36 cellular contexts compared by ENCODE assay signal in the genomic region with DNA sequence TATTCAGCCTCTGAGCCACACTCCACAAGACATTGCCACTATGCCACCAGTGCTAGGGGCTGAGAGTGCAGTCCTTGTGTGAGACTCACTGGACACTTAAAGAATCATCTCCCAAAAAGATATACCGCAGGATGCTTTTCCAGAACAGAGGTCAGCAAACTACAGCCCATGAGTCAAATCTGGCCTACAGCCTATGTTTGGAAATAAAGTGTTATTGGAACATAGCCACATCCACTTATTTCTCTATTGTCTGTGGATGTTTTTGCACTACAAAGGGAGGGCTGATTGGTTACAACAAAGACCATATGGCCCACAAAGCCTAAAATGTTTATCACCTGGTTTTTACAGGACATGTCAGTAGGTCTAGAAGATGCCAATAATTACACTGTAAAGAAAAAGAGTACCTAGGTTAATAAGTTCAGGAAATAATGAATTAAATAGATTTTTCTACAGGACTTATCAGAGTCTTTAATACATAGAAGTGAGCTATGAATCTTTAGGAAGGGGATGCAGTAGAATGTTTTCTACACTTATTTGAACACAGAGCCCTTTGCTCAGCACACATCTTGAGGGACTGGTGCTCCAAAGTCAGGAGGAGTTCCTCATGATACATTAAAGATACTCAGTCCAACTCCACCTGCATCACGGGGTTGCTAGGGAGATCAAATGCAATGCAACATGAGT.
"Had no signal": no experiment of that assay in that cellular context is flagged by ENCODE, and none has a peak within 500 bp of the region (broad histone marks: within the 10 kb centered on the region; RNA-seq: fewer than 3 reads in every experiment).

No MANE protein-coding gene starts in this region.

- H3K4me1 ChIP-seq: body of pancreas, colonic mucosa, left lung, prostate gland had no signal

- H3K9me3 ChIP-seq: adrenal gland, body of pancreas, colonic mucosa, left lung, mucosa of descending colon, neutrophil, ovary, prostate gland, vagina had no signal

- H3K27me3 ChIP-seq: adrenal gland, body of pancreas, cardiac muscle cell, colonic mucosa, dorsolateral prefrontal cortex, left lung, neutrophil, ovary, vagina had no signal

- DNase-seq: activated CD4-positive, alpha-beta memory T cell treated with anti-CD3 and anti-CD28 coated beads for 36 hours; activated CD4-positive, alpha-beta T cell treated with anti-CD3 and anti-CD28 coated beads, Interleukin-2, amount 10 ng/mL, durations not matched to agents 24 days and 14 days; activated CD8-positive, alpha-beta memory T cell treated with anti-CD3 and anti-CD28 coated beads, Interleukin-2, amount 50 U/mL, for 4 hours; activated effector memory CD4-positive, alpha-beta T cell treated with anti-CD3 and anti-CD28 coated beads, Interleukin-2, amount 50 U/mL, for 16 hours; activated naive CD4-positive, alpha-beta T cell treated with anti-CD3 and anti-CD28 coated beads for 36 hours; activated naive CD8-positive, alpha-beta T cell treated with anti-CD3 and anti-CD28 coated beads for 36 hours; activated T-cell treated with anti-CD3 and anti-CD28 coated beads, Interleukin-2, amount 50 U/mL, for 1 hour; adrenal gland; aorta; body of pancreas; cerebellar nuclear complex; colonic mucosa; dorsolateral prefrontal cortex; effector memory CD4-positive, alpha-beta T cell; left lung; mesendoderm; mucosa of descending colon; ovary; retina; stimulated activated CD4-positive, alpha-beta T cell treated with anti-CD3 and anti-CD28 coated beads, Interleukin-1b, Interleukin-23, amount 100 ng/mL, for 48 hours; stimulated activated CD4-positive, alpha-beta T cell treated with anti-CD3 and anti-CD28 coated beads, Interleukin-4, amount 100 ng/mL, for 4 hours; stimulated activated CD8-positive, alpha-beta memory T cell treated with anti-CD3 and anti-CD28 coated beads, Interleukin-4, amount 100 ng/mL, for 48 hours; stimulated activated naive CD8-positive, alpha-beta T cell treated with anti-CD3 and anti-CD28 coated beads, Interleukin-15, amount 100 ng/mL, for 72 hours; substantia nigra; T-helper 9 cell; WERI-Rb-1 had no signal

- H3K27ac ChIP-seq: adrenal gland, body of pancreas, cardiac muscle cell, colonic mucosa, left lung, neutrophil, ovary, prostate gland, vagina, WERI-Rb-1 had no signal

- H3K36me3 ChIP-seq: adrenal gland, cardiac muscle cell, colonic mucosa, left lung, neutrophil, ovary, prostate gland, vagina, WERI-Rb-1 had no signal

- ATAC-seq: activated CD4-positive, CD25-positive, alpha-beta regulatory T cell treated with anti-CD3 and anti-CD28 coated beads, Interleukin-2, amount 50 U/mL, for 24 hours; body of pancreas; left lung; mucosa of descending colon; natural killer cell treated with Interleukin-12 subunit alpha and Interleukin-12 subunit beta and Interleukin-15 and Interleukin-18, amount 100 ng/mL, for 72 hours; sciatic nerve; stimulated activated memory B cell treated with anti-CD40 and anti-IgM and Interleukin-4, amounts not matched to agents 10 μg/mL and 1 μg/mL and 100 μg/mL, for 72 hours; stimulated activated naive CD8-positive, alpha-beta T cell treated with anti-CD3 and anti-CD28 coated beads, Interleukin-15, amount 100 ng/mL, for 72 hours had no signal

- H3K4me3 ChIP-seq: adrenal gland, body of pancreas, cardiac muscle cell, colonic mucosa, left lung, lung, mucosa of descending colon, ovary, prostate gland, smooth muscle cell, vagina had no signal
